In the genomic region with DNA sequence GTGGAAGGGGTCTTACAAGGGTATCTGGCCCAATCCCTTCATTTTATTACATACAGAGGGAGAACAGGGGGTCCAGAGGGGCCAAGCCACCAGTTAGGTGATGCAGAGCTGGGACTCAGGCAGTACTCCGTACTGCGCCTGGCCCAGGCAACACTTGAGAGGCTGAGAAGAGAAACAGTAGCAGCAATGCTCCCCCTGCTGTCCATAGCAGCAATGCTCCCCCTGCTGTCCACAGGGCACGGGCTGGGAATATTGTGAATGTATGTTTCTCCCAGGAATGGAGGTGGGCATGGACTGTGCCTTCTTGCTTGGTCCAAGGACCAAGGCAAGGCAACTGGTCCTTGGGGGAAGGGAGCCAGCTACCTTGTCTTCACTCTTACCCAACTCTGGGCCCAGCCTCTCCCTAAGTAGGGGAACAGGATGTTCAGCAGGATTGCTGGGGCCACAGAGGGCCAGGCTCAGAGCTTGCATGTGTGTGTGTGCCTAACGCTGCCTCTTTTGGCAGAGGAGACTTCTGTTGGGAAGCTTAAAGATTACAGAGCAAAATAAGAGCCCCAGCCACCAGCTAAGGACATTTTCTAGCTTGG, we compare ENCODE assay signal across 1 cellular context.
TF ChIP-seq lines count a peak whose summit lies in the region.

No MANE protein-coding gene starts in this region.

TF ChIP-seq in HepG2, 621 proteins besides CTCF, POLR2A, EP300 and RAD21 (continued from another document):
- TF ChIP-seq NFE2L2 (IDR thresholded peaks at IDR 0.05; ENCODE audit: low read length) (no peak), TBX3 (IDR thresholded peaks at IDR 0.05; ENCODE audit: borderline replicate concordance) (0 out of 2 replicates have a peak, but pooled peaks have one; percentile 23), POGZ (CRISPR knock-in tag; IDR thresholded peaks at IDR 0.05) (no peak), SNAPC2 (CRISPR knock-in tag; IDR thresholded peaks at IDR 0.05) (no peak), PLRG1 (conservative IDR thresholded peaks at IDR 0.05) (no peak), ZNF572 (CRISPR knock-in tag; IDR thresholded peaks at IDR 0.05) (peak; percentile 55; the same call in 1 of the 2 replicates), SMARCC2 (IDR thresholded peaks at IDR 0.05) (no peak), BORCS8-MEF2B (CRISPR knock-in tag; IDR thresholded peaks at IDR 0.05) (no peak; the same call in 1 of the 2 replicates), ELF1 (CRISPR knock-in tag; IDR thresholded peaks at IDR 0.05) (no peak), FOXP1 (IDR thresholded peaks at IDR 0.05) (no peak), FOXP1 (CRISPR knock-in tag; IDR thresholded peaks at IDR 0.05) (no peak), SIN3B (IDR thresholded peaks at IDR 0.05; ENCODE audit: low read length) (no peak), SNAI1 (CRISPR knock-in tag; IDR thresholded peaks at IDR 0.05; ENCODE audit: borderline replicate concordance) (no peak), ATAD3A (CRISPR knock-in tag; IDR thresholded peaks at IDR 0.05) (no peak), ARID4A (CRISPR knock-in tag; IDR thresholded peaks at IDR 0.05; ENCODE audit: borderline replicate concordance) (peak; percentile 67; the same call in 1 of the 2 replicates), CENPX (CRISPR knock-in tag; IDR thresholded peaks at IDR 0.05) (no peak), ZNF256 (CRISPR knock-in tag; conservative IDR thresholded peaks at IDR 0.05) (no peak), GTF2F1 (IDR thresholded peaks at IDR 0.05; ENCODE audit: low read length) (0 out of 2 replicates have a peak, but pooled peaks have one; percentile 7), FLYWCH1 (CRISPR knock-in tag; IDR thresholded peaks at IDR 0.05) (no peak), GABPA (IDR thresholded peaks at IDR 0.05; ENCODE audit: low read depth, low read length) (no peak), GABPA (CRISPR knock-in tag; IDR thresholded peaks at IDR 0.05; ENCODE audit: low read depth) (no peak), GLI4 (CRISPR knock-in tag; IDR thresholded peaks at IDR 0.05; ENCODE audit: borderline replicate concordance) (no peak), TARDBP (CRISPR knock-in tag; IDR thresholded peaks at IDR 0.05) (no peak), ZNF253 (CRISPR knock-in tag; IDR thresholded peaks at IDR 0.05; ENCODE audit: borderline replicate concordance) (no peak), ZSCAN31 (CRISPR knock-in tag; IDR thresholded peaks at IDR 0.05; ENCODE audit: low read depth) (no peak), ZBTB1 (CRISPR knock-in tag; IDR thresholded peaks at IDR 0.05; ENCODE audit: borderline replicate concordance) (no peak), ZNF780A (CRISPR knock-in tag; IDR thresholded peaks at IDR 0.05) (no peak), TAF1 (CRISPR knock-in tag; IDR thresholded peaks at IDR 0.05) (no peak), SAFB2 (CRISPR knock-in tag; IDR thresholded peaks at IDR 0.05; ENCODE audit: borderline replicate concordance, low read depth) (no peak), CEBPZ (IDR thresholded peaks at IDR 0.05; ENCODE audit: low read length) (no peak), ZNF160 (CRISPR knock-in tag; IDR thresholded peaks at IDR 0.05) (0 out of 2 replicates have a peak, but pooled peaks have one; percentile 40), PATZ1 (CRISPR knock-in tag; IDR thresholded peaks at IDR 0.05) (peak; percentile 36; the same call in 1 of the 2 replicates), ZNF558 (CRISPR knock-in tag; IDR thresholded peaks at IDR 0.05; ENCODE audit: borderline replicate concordance) (no peak), ZNF510 (CRISPR knock-in tag; IDR thresholded peaks at IDR 0.05; ENCODE audit: low read depth) (no peak), MAF1 (CRISPR knock-in tag; IDR thresholded peaks at IDR 0.05; ENCODE audit: borderline replicate concordance) (no peak), PRPF4 (IDR thresholded peaks at IDR 0.05; ENCODE audit: low read depth, low read length, poor library complexity, severe bottlenecking) (no peak), PCBP2 (optimal IDR thresholded peaks at IDR 0.05; ENCODE audit: low read depth, low read length, poor library complexity, severe bottlenecking) (no peak), GMEB1 (CRISPR knock-in tag; IDR thresholded peaks at IDR 0.05; ENCODE audit: borderline replicate concordance) (no peak), ZNF768 (CRISPR knock-in tag; IDR thresholded peaks at IDR 0.05) (peak; percentile 89), ZMAT5 (CRISPR knock-in tag; IDR thresholded peaks at IDR 0.05; ENCODE audit: borderline replicate concordance, low read depth) (no peak), ZFP62 (CRISPR knock-in tag; IDR thresholded peaks at IDR 0.05) (no peak), ELK4 (CRISPR knock-in tag; IDR thresholded peaks at IDR 0.05; ENCODE audit: borderline replicate concordance) (no peak), ZNF414 (CRISPR knock-in tag; IDR thresholded peaks at IDR 0.05) (peak; percentile 28; the same call in 1 of the 2 replicates), ZNF563 (CRISPR knock-in tag; IDR thresholded peaks at IDR 0.05) (no peak)
- TF ChIP-seq, protein P1, sequence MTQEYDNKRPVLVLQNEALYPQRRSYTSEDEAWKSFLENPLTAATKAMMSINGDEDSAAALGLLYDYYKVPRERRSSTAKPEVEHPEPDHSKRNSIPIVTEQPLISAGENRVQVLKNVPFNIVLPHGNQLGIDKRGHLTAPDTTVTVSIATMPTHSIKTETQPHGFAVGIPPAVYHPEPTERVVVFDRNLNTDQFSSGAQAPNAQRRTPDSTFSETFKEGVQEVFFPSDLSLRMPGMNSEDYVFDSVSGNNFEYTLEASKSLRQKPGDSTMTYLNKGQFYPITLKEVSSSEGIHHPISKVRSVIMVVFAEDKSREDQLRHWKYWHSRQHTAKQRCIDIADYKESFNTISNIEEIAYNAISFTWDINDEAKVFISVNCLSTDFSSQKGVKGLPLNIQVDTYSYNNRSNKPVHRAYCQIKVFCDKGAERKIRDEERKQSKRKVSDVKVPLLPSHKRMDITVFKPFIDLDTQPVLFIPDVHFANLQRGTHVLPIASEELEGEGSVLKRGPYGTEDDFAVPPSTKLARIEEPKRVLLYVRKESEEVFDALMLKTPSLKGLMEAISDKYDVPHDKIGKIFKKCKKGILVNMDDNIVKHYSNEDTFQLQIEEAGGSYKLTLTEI (CRISPR knock-in tag; conservative IDR thresholded peaks at IDR 0.05): no peak
- TF ChIP-seq, protein P2, sequence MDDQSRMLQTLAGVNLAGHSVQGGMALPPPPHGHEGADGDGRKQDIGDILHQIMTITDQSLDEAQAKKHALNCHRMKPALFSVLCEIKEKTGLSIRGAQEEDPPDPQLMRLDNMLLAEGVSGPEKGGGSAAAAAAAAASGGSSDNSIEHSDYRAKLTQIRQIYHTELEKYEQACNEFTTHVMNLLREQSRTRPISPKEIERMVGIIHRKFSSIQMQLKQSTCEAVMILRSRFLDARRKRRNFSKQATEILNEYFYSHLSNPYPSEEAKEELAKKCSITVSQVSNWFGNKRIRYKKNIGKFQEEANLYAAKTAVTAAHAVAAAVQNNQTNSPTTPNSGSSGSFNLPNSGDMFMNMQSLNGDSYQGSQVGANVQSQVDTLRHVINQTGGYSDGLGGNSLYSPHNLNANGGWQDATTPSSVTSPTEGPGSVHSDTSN (CRISPR knock-in tag; IDR thresholded peaks at IDR 0.05; ENCODE audit: borderline replicate concordance): no peak
TF ChIP-seq in HepG2: peak in this region for 102.
